In the genomic region with DNA sequence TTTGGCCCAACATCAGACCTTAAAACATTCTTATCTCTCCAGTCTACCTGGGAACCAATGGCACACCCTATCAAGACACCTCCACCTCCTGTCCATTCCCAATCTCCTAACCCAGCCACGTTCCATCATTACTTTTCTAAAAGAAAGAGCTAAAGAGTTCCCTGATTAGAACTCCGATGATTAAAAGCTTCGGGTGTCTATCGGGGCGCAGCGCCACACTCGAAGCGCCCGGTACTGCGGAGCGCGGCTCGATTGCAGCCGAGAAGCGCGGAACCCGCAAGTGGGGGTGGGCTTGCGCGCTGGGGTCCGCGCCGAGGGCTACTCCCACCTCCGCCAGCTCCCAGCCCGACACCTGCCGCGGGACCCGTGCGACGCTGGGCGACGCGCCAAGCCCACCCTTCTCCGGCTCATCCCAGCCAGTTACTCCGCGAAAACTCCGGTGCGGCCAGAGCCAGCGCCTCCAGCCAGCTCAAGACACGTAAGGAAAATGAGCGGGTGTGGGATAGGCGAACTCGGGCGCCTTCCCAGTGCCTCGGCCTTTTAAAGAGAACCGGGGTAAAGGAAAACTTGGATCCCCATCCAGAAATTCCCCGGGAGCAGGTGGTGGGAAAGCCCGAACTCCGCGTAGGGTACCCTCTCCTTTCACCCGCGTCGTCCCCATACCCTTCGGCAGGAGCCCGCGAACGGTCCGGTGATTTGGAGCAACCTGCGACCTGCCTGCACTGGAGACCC, we compare ENCODE assay signal across 8 cellular contexts. TPM values are rescaled to one million over a fixed set of nuclear protein-coding genes. Genes with fewer than 3 reads are reported as not detected.
DNase-seq lines count a peak whose midpoint lies in the region; ATAC-seq, FAIRE-seq and TF ChIP-seq lines count a peak whose summit lies in the region.

No MANE protein-coding gene starts in this region.

- no peak overlapping the region for H3K27ac ChIP-seq in astrocyte (ENCODE audit: low read depth, low read length)

- no peaks in the 10 kb centered on the region for H3K9me3 ChIP-seq in astrocyte (ENCODE audit: insufficient read depth, low read depth, low read length)
- no peaks in the 10 kb centered on the region for H3K9me3 ChIP-seq in iPS-15b (ENCODE audit: control insufficient read depth, insufficient read depth, low read length)
- H3K9me3 ChIP-seq in skeletal muscle satellite cell (replicated peaks; ENCODE audit: low read length) = no peaks in the 10 kb centered on the region

- H3K27ac Mint-ChIP-seq in activated naive CD8-positive, alpha-beta T cell = no peak overlapping the region
- H3K27ac Mint-ChIP-seq in activated naive CD8-positive, alpha-beta T cell treated with anti-CD3 and anti-CD28 coated beads, Interleukin-2, amount 50 U/mL, for 24 hours = no peak overlapping the region
- H3K27ac Mint-ChIP-seq in astrocyte (ENCODE audit: unreplicated experiment) (no peak overlapping the region), immature natural killer cell (no peak overlapping the region)

- H3K4me2 ChIP-seq in astrocyte (ENCODE audit: low read length) (peak overlapping the region; percentile 97), skeletal muscle satellite cell (ENCODE audit: low read length) (peak overlapping the region; percentile 98)

- H3K27me3 ChIP-seq in astrocyte (ENCODE audit: insufficient read depth, low read length) (peaks cover 15% of the 10 kb centered on the region), iPS-15b (ENCODE audit: control insufficient read depth, insufficient read depth, low read length) (peaks cover 27% of the 10 kb centered on the region), skeletal muscle satellite cell (ENCODE audit: control insufficient read depth, insufficient read depth, low read length) (peaks cover 32% of the 10 kb centered on the region)

- DNase-seq in activated naive CD8-positive, alpha-beta T cell treated with anti-CD3 and anti-CD28 coated beads, Interleukin-2, amount 50 U/mL, for 24 hours = no peak
- DNase-seq in astrocyte (ENCODE audit: low read depth) (peak; percentile 12), immature natural killer cell (no peak)

- no peak for FAIRE-seq in astrocyte (lab: Jason Lieb, UNC)

- H3K4me1 ChIP-seq in astrocyte (ENCODE audit: insufficient read depth, low read length) (no peaks in the 10 kb centered on the region), iPS-15b (ENCODE audit: control insufficient read depth, insufficient read depth, low read length) (no peaks in the 10 kb centered on the region), skeletal muscle satellite cell (ENCODE audit: control insufficient read depth, insufficient read depth, low read length) (peaks cover 5% of the 10 kb centered on the region)

- ATAC-seq in activated naive CD8-positive, alpha-beta T cell treated with anti-CD3 and anti-CD28 coated beads, Interleukin-2, amount 50 U/mL, for 24 hours = no peak
- no peak for ATAC-seq in HG03565 (IDR thresholded peaks at IDR 0.05; ENCODE audit: unreplicated experiment)
- no peak for ATAC-seq in HG02759 (IDR thresholded peaks at IDR 0.05; ENCODE audit: unreplicated experiment)

- H3K27me3 Mint-ChIP-seq in activated naive CD8-positive, alpha-beta T cell = peaks cover 33% of the 10 kb centered on the region
- H3K27me3 Mint-ChIP-seq in activated naive CD8-positive, alpha-beta T cell treated with anti-CD3 and anti-CD28 coated beads, Interleukin-2, amount 50 U/mL, for 24 hours = peaks cover 54% of the 10 kb centered on the region
- H3K27me3 Mint-ChIP-seq in astrocyte (ENCODE audit: low read depth, unreplicated experiment) = peaks cover 23% of the 10 kb centered on the region
- peaks cover 9 to 16% (median 14%) of the 10 kb centered on the region in 3 donors for H3K27me3 Mint-ChIP-seq in immature natural killer cell (ENCODE audit: low read depth in 3 of 3)

- no peak for TF ChIP-seq CTCF in astrocyte (IDR thresholded peaks at IDR 0.05; ENCODE audit: insufficient read depth, low read depth, low read length)

- H4K20me1 ChIP-seq in astrocyte (ENCODE audit: insufficient read depth, low read length) = no peaks in the 10 kb centered on the region

- H3K36me3 Mint-ChIP-seq in activated naive CD8-positive, alpha-beta T cell = no peaks in the 10 kb centered on the region
- no peaks in the 10 kb centered on the region for H3K36me3 Mint-ChIP-seq in activated naive CD8-positive, alpha-beta T cell treated with anti-CD3 and anti-CD28 coated beads, Interleukin-2, amount 50 U/mL, for 24 hours (ENCODE audit: low read depth)
- H3K36me3 Mint-ChIP-seq in astrocyte (ENCODE audit: low read depth, unreplicated experiment) = no peaks in the 10 kb centered on the region
- peaks cover 0 to 5% (median 0%) of the 10 kb centered on the region in 3 donors for H3K36me3 Mint-ChIP-seq in immature natural killer cell

- no peaks in the 10 kb centered on the region for H3K9me3 Mint-ChIP-seq in activated naive CD8-positive, alpha-beta T cell (ENCODE audit: low read depth)
- no peaks in the 10 kb centered on the region for H3K9me3 Mint-ChIP-seq in activated naive CD8-positive, alpha-beta T cell treated with anti-CD3 and anti-CD28 coated beads, Interleukin-2, amount 50 U/mL, for 24 hours
- H3K9me3 Mint-ChIP-seq in astrocyte (ENCODE audit: unreplicated experiment) (peaks cover 2% of the 10 kb centered on the region), immature natural killer cell (peaks cover 0 to 11% (median 5%) of the 10 kb centered on the region in 6 donors)

- H3K4me3 ChIP-seq in astrocyte (ENCODE audit: insufficient read depth, low read depth, low read length) = peak overlapping the region; percentile 72
- peak overlapping the region; percentile 85 for H3K4me3 ChIP-seq in iPS-15b (ENCODE audit: low read depth, low read length)
- peak overlapping the region; percentile 80 for H3K4me3 ChIP-seq in skeletal muscle satellite cell (ENCODE audit: low read length)

- H3K36me3 ChIP-seq in astrocyte (ENCODE audit: insufficient read depth, low read length) = no peaks in the 10 kb centered on the region
- no peaks in the 10 kb centered on the region for H3K36me3 ChIP-seq in iPS-15b (ENCODE audit: control insufficient read depth, insufficient read depth, low read length)
- H3K36me3 ChIP-seq in skeletal muscle satellite cell (ENCODE audit: insufficient read depth, low read length) = no peaks in the 10 kb centered on the region

- H3K4me3 Mint-ChIP-seq in activated naive CD8-positive, alpha-beta T cell = peak overlapping the region; percentile 75
- H3K4me3 Mint-ChIP-seq in activated naive CD8-positive, alpha-beta T cell treated with anti-CD3 and anti-CD28 coated beads, Interleukin-2, amount 50 U/mL, for 24 hours = no peak overlapping the region
- peak overlapping the region; percentile 96 for H3K4me3 Mint-ChIP-seq in astrocyte (ENCODE audit: unreplicated experiment)
- H3K4me3 Mint-ChIP-seq in immature natural killer cell = no peak overlapping the region

- H3K9ac ChIP-seq in astrocyte (ENCODE audit: low read length) (peak overlapping the region; percentile 63), iPS-15b (ENCODE audit: low read depth, low read length) (peak overlapping the region; percentile 63), skeletal muscle satellite cell (ENCODE audit: low read depth, low read length) (no peak overlapping the region)

- H3K79me2 ChIP-seq in astrocyte (ENCODE audit: insufficient read depth, low read length) = no peaks in the 10 kb centered on the region

- H2AFZ ChIP-seq in astrocyte (ENCODE audit: low read depth, low read length) = peak overlapping the region; percentile 95

- peaks cover 16% of the 10 kb centered on the region for H3K4me1 Mint-ChIP-seq in activated naive CD8-positive, alpha-beta T cell (ENCODE audit: low read depth)
- H3K4me1 Mint-ChIP-seq in activated naive CD8-positive, alpha-beta T cell treated with anti-CD3 and anti-CD28 coated beads, Interleukin-2, amount 50 U/mL, for 24 hours = peaks cover 12% of the 10 kb centered on the region
- H3K4me1 Mint-ChIP-seq in astrocyte (ENCODE audit: low read depth, unreplicated experiment) (no peaks in the 10 kb centered on the region), immature natural killer cell (peaks cover 2 to 8% of the 10 kb centered on the region in 2 donors)

RNA-seq across cellular contexts. Expression of gene NPY1R, which starts 0.6 kb away (rescaled TPM):
- 1.1 TPM in 2 replicates for total RNA-seq in astrocyte
- under 0.01 TPM in 1 of 2 replicates, not detected in the other for total RNA-seq in skeletal muscle satellite cell (2012; rRNA removed)
- polyA plus RNA-seq in immature natural killer cell = not detected

RNA-seq across cellular contexts. Expression of gene NPY5R, which starts 11.9 kb away (rescaled TPM):
- not detected in 2 replicates for total RNA-seq in astrocyte
- total RNA-seq in skeletal muscle satellite cell (2012; rRNA removed) = not detected in 2 replicates
- polyA plus RNA-seq in immature natural killer cell = not detected

Comparison
In these comparisons a context has a peak if more than half of its experiments do, and no peak if none do; other contexts are left out.
1. H3K4me3 Mint-ChIP-seq: peak in activated naive CD8-positive, alpha-beta T cell (single experiment) and astrocyte (single experiment); none in activated naive CD8-positive, alpha-beta T cell treated with anti-CD3 and anti-CD28 coated beads, Interleukin-2, amount 50 U/mL, for 24 hours (single experiment) and immature natural killer cell (0 of 5).
2. Peak in every context shown above with its lines, with median percentiles within 50 percentile points of each other: H3K4me3 ChIP-seq.